In the genomic region with DNA sequence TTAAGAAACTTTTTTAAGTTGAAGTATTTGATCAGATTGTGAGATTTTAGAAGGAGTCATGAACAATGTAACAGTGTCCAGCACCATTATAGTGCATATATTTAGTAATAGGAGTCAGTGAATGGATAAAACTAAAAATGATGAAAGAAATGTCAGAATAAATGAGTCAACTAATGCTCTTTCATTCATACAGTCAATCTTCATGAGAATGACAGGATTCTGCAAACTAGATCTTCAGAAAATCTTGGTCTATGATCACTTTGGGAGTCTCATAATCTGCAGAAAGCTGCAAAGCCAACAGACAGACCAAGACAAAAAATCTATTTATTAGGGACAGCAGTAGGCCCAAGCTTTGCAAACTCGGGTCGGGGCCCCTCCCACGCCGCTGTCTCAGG, we compare ENCODE assay signal across 7 cellular contexts. TPM values are rescaled to one million over a fixed set of nuclear protein-coding genes. Genes with fewer than 3 reads are reported as not detected.
DNase-seq lines count a peak whose midpoint lies in the region; ATAC-seq, FAIRE-seq and TF ChIP-seq lines count a peak whose summit lies in the region.

No MANE protein-coding gene starts in this region.

- FAIRE-seq in keratinocyte (lab: Jason Lieb, UNC) = no peak

- peak overlapping the region; percentile 94 to 96 for H3K4me3 Mint-ChIP-seq in stimulated activated naive CD8-positive, alpha-beta T cell treated with anti-CD3 and anti-CD28 coated beads, Interleukin-15, amount 100 ng/mL, for 72 hours

- dilution Hi-C loops in keratinocyte (cut with MboI; ENCODE audit: extremely low pct_ligation_motif_present, low sequenced_read_pairs) = no loop called here

- no peak for TF ChIP-seq POLR2A in adrenal gland (IDR thresholded peaks at IDR 0.05)

- 0 to 4% (median 1%) methylated on average over 2 to 4 of the region's 4 CpGs for WGBS in adrenal gland, 4 donors

- peak overlapping the region in 2 of 4 donors; percentile 75 to 80 for H3K4me3 ChIP-seq in adrenal gland
- peak overlapping the region; percentile 45 to 77 (median 64) for H3K4me3 ChIP-seq in keratinocyte (ENCODE audit: control insufficient read depth in 2 of 3, extremely low read depth in 1 of 3, insufficient read depth in 2 of 3, low read depth in 1 of 3, low read length in 3 of 3)

- peak overlapping the region; percentile 89 for H3K4me2 ChIP-seq in keratinocyte (ENCODE audit: control insufficient read depth, extremely low read depth, insufficient read depth, low read depth, low read length)

- peak overlapping the region; percentile 49 to 99 for H3K27ac Mint-ChIP-seq in stimulated activated naive CD8-positive, alpha-beta T cell treated with anti-CD3 and anti-CD28 coated beads, Interleukin-15, amount 100 ng/mL, for 72 hours

- peaks cover 5% of the 10 kb centered on the region for H3K27me3 Mint-ChIP-seq in stimulated activated naive CD8-positive, alpha-beta T cell treated with anti-CD3 and anti-CD28 coated beads, Interleukin-15, amount 100 ng/mL, for 72 hours

- H3K27me3 ChIP-seq in adrenal gland (no peaks in the 10 kb centered on the region), keratinocyte (ENCODE audit: control insufficient read depth, extremely low read depth, insufficient read depth, low read length) (no peaks in the 10 kb centered on the region), foreskin keratinocyte (no peaks in the 10 kb centered on the region)

- H3K27ac ChIP-seq in adrenal gland (peak overlapping the region in 4 of 5 donors; percentile 93 to 97 (median 96)), keratinocyte (ENCODE audit: control insufficient read depth, insufficient read depth, low read length) (no peak overlapping the region), foreskin keratinocyte (no peak overlapping the region)

- no peak overlapping the region for H3K9ac ChIP-seq in keratinocyte (ENCODE audit: control insufficient read depth, extremely low read depth, insufficient read depth, low read length)

- DNase-seq in adrenal gland (no peak), keratinocyte (ENCODE audit: low read depth, low spot score) (no peak), HPDE6-E6E7 (ENCODE audit: extremely low spot score) (no peak), foreskin keratinocyte (no peak)
- no peak for DNase-seq in stimulated activated naive CD8-positive, alpha-beta T cell treated with anti-CD3 and anti-CD28 coated beads, Interleukin-15, amount 100 ng/mL, for 72 hours

- no peaks in the 10 kb centered on the region for H3K9me3 ChIP-seq in adrenal gland (replicated peaks in 1 of 3)
- no peaks in the 10 kb centered on the region for H3K9me3 ChIP-seq in keratinocyte (ENCODE audit: control insufficient read depth, low read depth, low read length)

- H3K36me3 ChIP-seq in adrenal gland (replicated peaks in 1 of 2) (no peaks in the 10 kb centered on the region), keratinocyte (ENCODE audit: control insufficient read depth in 2 of 2, extremely low read depth in 1 of 2, insufficient read depth in 2 of 2, low read length in 2 of 2) (no peaks in the 10 kb centered on the region)

- H3K9me3 Mint-ChIP-seq in stimulated activated naive CD8-positive, alpha-beta T cell treated with anti-CD3 and anti-CD28 coated beads, Interleukin-15, amount 100 ng/mL, for 72 hours = peaks cover 6 to 8% of the 10 kb centered on the region in 2 donors

- peaks cover 16% of the 10 kb centered on the region for H3K4me1 Mint-ChIP-seq in stimulated activated naive CD8-positive, alpha-beta T cell treated with anti-CD3 and anti-CD28 coated beads, Interleukin-15, amount 100 ng/mL, for 72 hours

- H2AFZ ChIP-seq in keratinocyte (ENCODE audit: control insufficient read depth, low read length) = peak overlapping the region; percentile 99

- H3K9me1 ChIP-seq in keratinocyte (ENCODE audit: control insufficient read depth, extremely low read depth, insufficient read depth, low read length) = no peaks in the 10 kb centered on the region

- intact Hi-C loops in adrenal gland (cut with DNase I) = no loop called here

- H3K79me2 ChIP-seq in keratinocyte (ENCODE audit: control insufficient read depth, insufficient read depth, low read length) = no peaks in the 10 kb centered on the region

- no peaks in the 10 kb centered on the region for H4K20me1 ChIP-seq in keratinocyte (ENCODE audit: control insufficient read depth, extremely low read depth, insufficient read depth, low read length)

- H3K4me1 ChIP-seq in adrenal gland (replicated peaks in 1 of 2) (peaks cover 4% of the 10 kb centered on the region in 2 donors), keratinocyte (ENCODE audit: control insufficient read depth, extremely low read depth, insufficient read depth, low read length) (peaks cover 7% of the 10 kb centered on the region), foreskin keratinocyte (no peaks in the 10 kb centered on the region)

- peak; percentile 6 for ATAC-seq in HG02938 (IDR thresholded peaks at IDR 0.05; ENCODE audit: unreplicated experiment)
- ATAC-seq in stimulated activated naive CD8-positive, alpha-beta T cell treated with anti-CD3 and anti-CD28 coated beads, Interleukin-15, amount 100 ng/mL, for 72 hours = peak; percentile 2
- ATAC-seq in HG02885 (IDR thresholded peaks at IDR 0.05; ENCODE audit: poor library complexity, unreplicated experiment) = no peak
- ATAC-seq in foreskin keratinocyte = no peak

- TF ChIP-seq CTCF in adrenal gland (IDR thresholded peaks at IDR 0.05) = no peak
- TF ChIP-seq CTCF in keratinocyte (optimal IDR thresholded peaks at IDR 0.05 in 1 of 3, IDR thresholded peaks at IDR 0.05 in 1 of 3, conservative IDR thresholded peaks at IDR 0.05 in 1 of 3; ENCODE audit: extremely low read depth in 1 of 3, insufficient read depth in 2 of 3, low read length in 3 of 3) = no peak
- TF ChIP-seq CTCF in foreskin keratinocyte (conservative IDR thresholded peaks at IDR 0.05) = no peak

RNA-seq across cellular contexts. Expression of a gene that starts 0.7 kb away (rescaled TPM):
- 10 to 100 TPM; 24.0 to 51.3 (median 33.3) TPM for total RNA-seq in adrenal gland
- polyA plus RNA-seq in adrenal gland = 10 to 100 TPM in 2 of 3 donors, 1 to 10 TPM in 1; 7.2 to 30.6 (median 10.8) TPM
- 6.8 to 10.5 TPM (median 7.1 TPM) in 3 replicates for polyA plus RNA-seq in keratinocyte
- 1.2 TPM for polyA plus RNA-seq in keratinocyte (2011; ENCODE audit: low read depth)
- 10.3 and 12.2 TPM in 2 replicates for polyA plus RNA-seq in keratinocyte (2011; cell fraction: cytosol; rRNA removed)
- 5.4 and 6.6 TPM in 2 replicates for polyA plus RNA-seq in keratinocyte (2011; cell fraction: nucleus; rRNA removed)
- polyA plus RNA-seq in keratinocyte (2012; ENCODE audit: low replicate concordance) = 3.7 and 5.4 TPM in 2 replicates
- 7.4 to 10.8 TPM (median 10.1 TPM) in 3 replicates for polyA minus RNA-seq in keratinocyte
- 5.0 TPM for polyA minus RNA-seq in keratinocyte (2011; cell fraction: cytosol; rRNA and poly(A)+ RNA removed)
- polyA minus RNA-seq in keratinocyte (2011; cell fraction: nucleus; rRNA and poly(A)+ RNA removed) = 5.8 and 11.2 TPM in 2 replicates
- total RNA-seq in foreskin keratinocyte = 5.8 and 6.0 TPM in 2 replicates
- 5.0 and 5.3 TPM in 2 replicates for polyA plus RNA-seq in foreskin keratinocyte

RNA-seq across cellular contexts. Expression of a gene that starts 4.2 kb away (rescaled TPM):
- total RNA-seq in adrenal gland (under 1 TPM in 1 of 8 donors, not detected in 7; 0.07 TPM), foreskin keratinocyte (not detected in 2 replicates)
- polyA plus RNA-seq in adrenal gland (under 1 TPM in 1 of 3 donors, not detected in 2; 0.05 TPM), keratinocyte (0.03 to 0.08 TPM in 2 of 3 replicates, not detected in the other), foreskin keratinocyte (not detected in 2 replicates)
- polyA plus RNA-seq in keratinocyte (2011; ENCODE audit: low read depth) = not detected
- not detected in 2 replicates for polyA plus RNA-seq in keratinocyte (2011; cell fraction: cytosol; rRNA removed)
- polyA plus RNA-seq in keratinocyte (2011; cell fraction: nucleus; rRNA removed) = 0.05 TPM in 1 of 2 replicates, not detected in the other
- polyA plus RNA-seq in keratinocyte (2012; ENCODE audit: low replicate concordance) = not detected in 2 replicates
- polyA minus RNA-seq in keratinocyte = not detected in 3 replicates
- polyA minus RNA-seq in keratinocyte (2011; cell fraction: cytosol; rRNA and poly(A)+ RNA removed) = not detected
- polyA minus RNA-seq in keratinocyte (2011; cell fraction: nucleus; rRNA and poly(A)+ RNA removed) = not detected in 2 replicates

Comparison
In these comparisons a context has a peak if more than half of its experiments do, and no peak if none do; other contexts are left out.
1. ATAC-seq: peak in HG02938 (single experiment) and stimulated activated naive CD8-positive, alpha-beta T cell treated with anti-CD3 and anti-CD28 coated beads, Interleukin-15, amount 100 ng/mL, for 72 hours (single experiment); none in HG02885 (single experiment) and foreskin keratinocyte (single experiment).
2. H3K27ac ChIP-seq: peak in adrenal gland (4 of 5); none in keratinocyte (single experiment) and foreskin keratinocyte (single experiment).